In the genomic region with DNA sequence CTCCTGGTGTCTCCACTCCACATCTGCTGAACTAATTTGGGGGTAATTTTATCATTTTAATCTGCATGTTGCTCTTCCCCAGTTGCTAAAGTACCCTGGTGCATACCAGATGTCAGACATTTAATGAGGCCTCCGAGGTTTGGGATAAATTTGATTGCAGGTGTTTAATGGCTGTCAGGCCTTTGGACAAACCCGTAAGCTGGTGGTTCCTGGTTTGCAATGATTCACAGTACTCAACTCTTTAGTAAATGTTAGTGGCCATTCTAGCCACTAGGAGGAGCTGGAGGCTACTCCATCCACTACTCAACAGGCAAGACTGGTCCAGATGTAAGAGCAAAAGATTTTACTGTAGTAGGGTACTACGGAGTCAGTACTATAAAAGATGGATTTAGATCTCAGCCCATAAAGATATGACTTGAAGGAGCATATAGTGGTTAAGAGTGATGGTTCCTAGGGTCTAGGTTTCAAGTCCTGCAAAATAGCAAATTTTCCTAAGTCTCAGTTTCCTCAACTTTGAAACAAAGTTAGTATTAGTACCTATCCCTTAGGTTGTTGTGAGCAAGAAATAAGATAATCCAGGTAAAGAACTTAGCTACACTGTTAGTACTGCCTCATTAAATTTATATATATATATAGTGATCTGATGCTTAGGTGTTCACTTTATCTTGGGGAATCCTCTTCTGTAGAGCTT, we compare ENCODE assay signal across 9 cellular contexts.
A peak's percentile ranks its signal among the peaks of the same experiment; 100 is the strongest.
DNase-seq lines count a peak whose midpoint lies in the region; ATAC-seq and TF ChIP-seq lines count a peak whose summit lies in the region.
"Had no signal": no experiment of that assay in that cellular context is flagged by ENCODE, and none has a peak within 500 bp of the region (broad histone marks: within the 10 kb centered on the region; RNA-seq: fewer than 3 reads in every experiment).

No MANE protein-coding gene starts in this region.

- intact Hi-C loops in activated CD8-positive, alpha-beta T cell treated with anti-CD3 and anti-CD28 coated beads for 36 hours (cut with micrococcal nuclease): loop anchor here (10.0 kb wide), 3 partner anchors 170 to 690 kb away; no protein-coding TSS in a partner anchor
- intact Hi-C loops in upper lobe of right lung (cut with DNase I): no loop called here

- no peaks in the 10 kb centered on the region for H3K4me1 ChIP-seq in upper lobe of right lung

- peak; percentile 99 for ATAC-seq in GM19395 (IDR thresholded peaks at IDR 0.05; ENCODE audit: unreplicated experiment)
- ATAC-seq in HG03378 (IDR thresholded peaks at IDR 0.05; ENCODE audit: unreplicated experiment): peak; percentile 99
- peak; percentile 95 for ATAC-seq in activated CD8-positive, alpha-beta T cell treated with anti-CD3 and anti-CD28 coated beads for 36 hours
- peak; percentile 91 for ATAC-seq in upper lobe of right lung

- no peaks in the 10 kb centered on the region for H3K9me3 ChIP-seq in upper lobe of right lung

- CTCF ChIA-PET in activated CD8-positive, alpha-beta T cell treated with anti-CD3 and anti-CD28 coated beads for 36 hours (lab: Charles Lee): interaction anchor here (0.6 to 2.5 kb wide), 30 partner anchors 8 to 891 kb away, joined by 3 to 12 read pairs (median 3); no protein-coding TSS in a partner anchor

- H3K27me3 Mint-ChIP-seq in activated CD8-positive, alpha-beta T cell treated with anti-CD3 and anti-CD28 coated beads for 36 hours: no peaks in the 10 kb centered on the region
- H3K27me3 Mint-ChIP-seq in nephron progenitor cell (ENCODE audit: low read depth, poor library complexity): no peaks in the 10 kb centered on the region

- H3K36me3 Mint-ChIP-seq in activated CD8-positive, alpha-beta T cell treated with anti-CD3 and anti-CD28 coated beads for 36 hours (ENCODE audit: low read depth): no peaks in the 10 kb centered on the region
- H3K36me3 Mint-ChIP-seq in nephron progenitor cell (ENCODE audit: low read depth): no peaks in the 10 kb centered on the region

- no peaks in the 10 kb centered on the region for H3K36me3 ChIP-seq in upper lobe of right lung

- TF ChIP-seq POLR2A in erythroblast (IDR thresholded peaks at IDR 0.05; ENCODE audit: low read length): no peak

- DNase-seq in DMS 273 treated with DMSO at 0.1 percent for 48 hours (lab: John Stamatoyannopoulos, UW) (peak; percentile 29), NCI-H748 (lab: John Stamatoyannopoulos, UW; ENCODE audit: unreplicated experiment) (peak; percentile 66), erythroblast (lab: John Stamatoyannopoulos, UW) (peak; percentile 14 to 46), nephron progenitor cell (peak; percentile 42), upper lobe of right lung (no peak)
- DNase-seq in activated CD8-positive, alpha-beta T cell treated with anti-CD3 and anti-CD28 coated beads for 36 hours: peak; percentile 64

- no peak overlapping the region for H3K4me3 Mint-ChIP-seq in activated CD8-positive, alpha-beta T cell treated with anti-CD3 and anti-CD28 coated beads for 36 hours
- no peak overlapping the region for H3K4me3 Mint-ChIP-seq in nephron progenitor cell
- H3K4me3 Mint-ChIP-seq: dendritic cell treated with granulocyte-macrophage colony-stimulating factor and Interleukin-4, amounts not matched to agents 40 ng/mL and 50 ng/mL, for 4 days had no signal

- peak; percentile 74 for TF ChIP-seq CTCF in activated CD8-positive, alpha-beta T cell treated with anti-CD3 and anti-CD28 coated beads for 36 hours (IDR thresholded peaks at IDR 0.05)
- peak; percentile 81 for TF ChIP-seq CTCF in nephron progenitor cell (IDR thresholded peaks at IDR 0.05)
- peak; percentile 71 for TF ChIP-seq CTCF in upper lobe of right lung (IDR thresholded peaks at IDR 0.05)

- no peaks in the 10 kb centered on the region for H3K9me3 Mint-ChIP-seq in activated CD8-positive, alpha-beta T cell treated with anti-CD3 and anti-CD28 coated beads for 36 hours
- H3K9me3 Mint-ChIP-seq in nephron progenitor cell: peaks cover under 1% of the 10 kb centered on the region
- H3K9me3 Mint-ChIP-seq: dendritic cell treated with granulocyte-macrophage colony-stimulating factor and Interleukin-4, amounts not matched to agents 40 ng/mL and 50 ng/mL, for 4 days had no signal

- peaks cover 23% of the 10 kb centered on the region for H3K4me1 Mint-ChIP-seq in activated CD8-positive, alpha-beta T cell treated with anti-CD3 and anti-CD28 coated beads for 36 hours (ENCODE audit: low read depth)
- H3K4me1 Mint-ChIP-seq in nephron progenitor cell: no peaks in the 10 kb centered on the region

- no peak overlapping the region for H3K4me3 ChIP-seq in upper lobe of right lung

- no peak overlapping the region for H3K27ac ChIP-seq in upper lobe of right lung

- H3K27ac Mint-ChIP-seq in activated CD8-positive, alpha-beta T cell treated with anti-CD3 and anti-CD28 coated beads for 36 hours: no peak overlapping the region
- no peak overlapping the region for H3K27ac Mint-ChIP-seq in nephron progenitor cell
- H3K27ac Mint-ChIP-seq: dendritic cell treated with granulocyte-macrophage colony-stimulating factor and Interleukin-4, amounts not matched to agents 40 ng/mL and 50 ng/mL, for 4 days had no signal

- POLR2A ChIA-PET in activated CD8-positive, alpha-beta T cell treated with anti-CD3 and anti-CD28 coated beads for 36 hours (lab: Charles Lee): interaction anchor here (0.7 kb wide), 1 partner anchor 175 kb away, joined by 3 read pairs; no protein-coding TSS in a partner anchor

- H3K27me3 ChIP-seq in upper lobe of right lung: no peaks in the 10 kb centered on the region
